Comparison of ENCODE assay signal across 13 cellular contexts in the genomic region with DNA sequence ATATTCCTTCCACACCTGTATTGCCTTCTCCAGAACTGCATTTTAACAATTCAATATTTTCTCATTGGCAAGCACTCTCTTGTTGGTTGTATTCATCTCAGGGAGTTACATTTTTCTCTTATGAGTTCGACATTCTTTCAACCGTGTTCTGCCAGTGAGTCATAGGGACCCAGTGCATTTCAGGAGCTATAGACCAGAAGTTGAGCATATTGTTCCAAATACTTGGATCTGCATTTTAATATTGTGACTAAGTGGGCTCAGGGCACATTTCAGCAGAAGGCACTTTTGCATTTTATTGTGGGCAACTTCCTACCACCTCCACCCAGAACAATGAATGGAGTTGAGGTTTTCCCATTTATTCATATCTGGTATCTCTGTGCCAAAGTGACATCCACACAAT.
A peak's percentile ranks its signal among the peaks of the same experiment; 100 is the strongest.
DNase-seq lines count a peak whose midpoint lies in the region; ATAC-seq and TF ChIP-seq lines count a peak whose summit lies in the region.
"Had no signal": no experiment of that assay in that cellular context is flagged by ENCODE, and none has a peak within 500 bp of the region (broad histone marks: within the 10 kb centered on the region; RNA-seq: fewer than 3 reads in every experiment).

No MANE protein-coding gene starts in this region.

- H3K9me3 Mint-ChIP-seq in activated CD4-positive, alpha-beta memory T cell treated with anti-CD3 and anti-CD28 coated beads, Interleukin-2, amount 10 ng/mL, durations not matched to agents 7 days and 5 days: peaks cover 5% of the 10 kb centered on the region
- no peaks in the 10 kb centered on the region for H3K9me3 Mint-ChIP-seq in type B pancreatic cell

- H3K27ac Mint-ChIP-seq in activated CD4-positive, alpha-beta memory T cell treated with anti-CD3 and anti-CD28 coated beads, Interleukin-2, amount 10 ng/mL, durations not matched to agents 7 days and 5 days: no peak overlapping the region
- no peak overlapping the region for H3K27ac Mint-ChIP-seq in type B pancreatic cell
- H3K27ac Mint-ChIP-seq: activated CD8-positive, alpha-beta memory T cell treated with anti-CD3 and anti-CD28 coated beads, Interleukin-2, amount 10 ng/mL, durations not matched to agents 7 days and 5 days had no signal

- H3K27me3 Mint-ChIP-seq in activated CD4-positive, alpha-beta memory T cell treated with anti-CD3 and anti-CD28 coated beads, Interleukin-2, amount 10 ng/mL, durations not matched to agents 7 days and 5 days: peaks cover 17% of the 10 kb centered on the region
- no peaks in the 10 kb centered on the region for H3K27me3 Mint-ChIP-seq in type B pancreatic cell
- H3K27me3 Mint-ChIP-seq: central memory CD8-positive, alpha-beta T cell had no signal

- 0 out of 2 replicates have a peak, but pooled peaks cover 2% of the 10 kb centered on the region for H3K9me3 ChIP-seq in SJSA1 (replicated peaks)
- H3K9me3 ChIP-seq: transverse colon had no signal

- H3K4me1 ChIP-seq in SJSA1 (replicated peaks): peaks cover 58% of the 10 kb centered on the region

- peaks cover 5% of the 10 kb centered on the region for H3K36me3 Mint-ChIP-seq in activated CD4-positive, alpha-beta memory T cell treated with anti-CD3 and anti-CD28 coated beads, Interleukin-2, amount 10 ng/mL, durations not matched to agents 7 days and 5 days (ENCODE audit: low read depth)
- no peaks in the 10 kb centered on the region for H3K36me3 Mint-ChIP-seq in type B pancreatic cell

- CTCF ChIA-PET in activated CD4-positive, alpha-beta memory T cell treated with anti-CD3 and anti-CD28 coated beads, Interleukin-2, amount 10 ng/mL, durations not matched to agents 7 days and 5 days (lab: Charles Lee): no interaction called here

- H3K4me1 Mint-ChIP-seq in activated CD4-positive, alpha-beta memory T cell treated with anti-CD3 and anti-CD28 coated beads, Interleukin-2, amount 10 ng/mL, durations not matched to agents 7 days and 5 days: no peaks in the 10 kb centered on the region
- H3K4me1 Mint-ChIP-seq in type B pancreatic cell (ENCODE audit: unreplicated experiment): peaks cover 4% of the 10 kb centered on the region
- H3K4me1 Mint-ChIP-seq: activated CD8-positive, alpha-beta memory T cell treated with anti-CD3 and anti-CD28 coated beads, Interleukin-2, amount 10 ng/mL, durations not matched to agents 7 days and 5 days; central memory CD8-positive, alpha-beta T cell had no signal

- no peak for ATAC-seq in GM21786 (IDR thresholded peaks at IDR 0.05; ENCODE audit: unreplicated experiment)
- no peak for ATAC-seq in HG02852 (IDR thresholded peaks at IDR 0.05; ENCODE audit: unreplicated experiment)
- ATAC-seq: activated CD8-positive, alpha-beta memory T cell treated with anti-CD3 and anti-CD28 coated beads, Interleukin-2, amount 10 ng/mL, durations not matched to agents 7 days and 5 days; natural killer cell treated with Interleukin-12 subunit alpha and Interleukin-12 subunit beta and Interleukin-15 and Interleukin-18, amount 100 ng/mL, for 72 hours had no signal

- H3K36me3 ChIP-seq in SJSA1: peaks cover 28% of the 10 kb centered on the region
- H3K36me3 ChIP-seq: transverse colon had no signal

- H3K4me3 Mint-ChIP-seq in activated CD4-positive, alpha-beta memory T cell treated with anti-CD3 and anti-CD28 coated beads, Interleukin-2, amount 10 ng/mL, durations not matched to agents 7 days and 5 days: no peak overlapping the region
- no peak overlapping the region for H3K4me3 Mint-ChIP-seq in type B pancreatic cell
- H3K4me3 Mint-ChIP-seq: activated CD8-positive, alpha-beta memory T cell treated with anti-CD3 and anti-CD28 coated beads, Interleukin-2, amount 10 ng/mL, durations not matched to agents 7 days and 5 days; central memory CD8-positive, alpha-beta T cell; natural killer cell treated with Interleukin-12 subunit alpha and Interleukin-12 subunit beta and Interleukin-15 and Interleukin-18, amount 100 ng/mL, for 72 hours had no signal

- DNase-seq in GM04503 (ENCODE audit: low read depth) (peak; percentile 93), SJSA1 (ENCODE audit: low read depth in 1 of 2, low spot score in 2 of 2) (peak; percentile 87 to 92), fibroblast of mammary gland (ENCODE audit: low read depth) (peak; percentile 96), renal cortical epithelial cell (ENCODE audit: low read depth) (peak; percentile 98), type B pancreatic cell (ENCODE audit: extremely low spot score, unreplicated experiment) (no peak)
- DNase-seq in activated CD4-positive, alpha-beta memory T cell treated with anti-CD3 and anti-CD28 coated beads, Interleukin-2, amount 10 ng/mL, durations not matched to agents 7 days and 5 days: no peak
- DNase-seq: activated CD8-positive, alpha-beta memory T cell treated with anti-CD3 and anti-CD28 coated beads, Interleukin-2, amount 10 ng/mL, durations not matched to agents 7 days and 5 days; NCI-H2171 treated with DMSO at 0.1 percent for 48 hours; transverse colon had no signal

- peak overlapping the region; percentile 90 for H3K27ac ChIP-seq in SJSA1

- no peaks in the 10 kb centered on the region for H3K27me3 ChIP-seq in SJSA1 (replicated peaks)
- H3K27me3 ChIP-seq: transverse colon had no signal

- TF ChIP-seq CTCF in fibroblast of mammary gland (conservative IDR thresholded peaks at IDR 0.05; ENCODE audit: control insufficient read depth, insufficient read depth, low read depth, low read length) (no peak), type B pancreatic cell (conservative IDR thresholded peaks at IDR 0.05) (no peak)

- POLR2A ChIA-PET in activated CD4-positive, alpha-beta memory T cell treated with anti-CD3 and anti-CD28 coated beads, Interleukin-2, amount 10 ng/mL, durations not matched to agents 7 days and 5 days (lab: Charles Lee): no interaction called here

- no peak overlapping the region for H3K4me3 ChIP-seq in SJSA1
- H3K4me3 ChIP-seq in fibroblast of mammary gland (ENCODE audit: control insufficient read depth, low read depth, low read length): no peak overlapping the region
- H3K4me3 ChIP-seq: transverse colon had no signal

Comparison
In these comparisons a context has a peak if more than half of its experiments do, and no peak if none do; other contexts are left out.
1. DNase-seq: peak in GM04503 (single experiment), SJSA1 (2 of 2), fibroblast of mammary gland (single experiment) and renal cortical epithelial cell (single experiment); none in activated CD4-positive, alpha-beta memory T cell treated with anti-CD3 and anti-CD28 coated beads, Interleukin-2, amount 10 ng/mL, durations not matched to agents 7 days and 5 days (single experiment) and type B pancreatic cell (single experiment).